ENCODE assay signal across 20 cellular contexts in genomic region chr12:107390414-107390813, GRCh38.
"Had no signal": no experiment of that assay in that cellular context is flagged by ENCODE, and none has a peak within 500 bp of the region (broad histone marks: within the 10 kb centered on the region; RNA-seq: fewer than 3 reads in every experiment).

No MANE protein-coding gene starts in this region.

- H3K27ac Mint-ChIP-seq: brain; natural killer cell; stimulated activated memory B cell treated with anti-CD40 and anti-IgM and Interleukin-4, amounts not matched to agents 10 μg/mL and 1 μg/mL and 100 μg/mL, for 72 hours had no signal

- H3K27ac ChIP-seq: coronary artery, left lung, neutrophil, parathyroid adenoma, tibial nerve, vagina had no signal

- H3K9me3 Mint-ChIP-seq: natural killer cell had no signal

- ATAC-seq: activated CD4-positive, CD25-positive, alpha-beta regulatory T cell treated with anti-CD3 and anti-CD28 coated beads, Interleukin-2, amount 50 U/mL, for 24 hours; left lung; mucosa of descending colon; natural killer cell; stimulated activated memory B cell treated with anti-CD40 and anti-IgM and Interleukin-4, amounts not matched to agents 10 μg/mL and 1 μg/mL and 100 μg/mL, for 72 hours had no signal

- H3K9me3 ChIP-seq: mucosa of descending colon, neutrophil, vagina had no signal

- H3K27me3 ChIP-seq: left lung, neutrophil, tibial nerve, vagina had no signal

- FAIRE-seq: kidney had no signal

- H3K4me3 ChIP-seq: coronary artery, left lung, mucosa of descending colon, tibial nerve, vagina had no signal

- H2AFZ ChIP-seq: parathyroid adenoma had no signal

- H3K36me3 Mint-ChIP-seq: brain; natural killer cell; stimulated activated memory B cell treated with anti-CD40 and anti-IgM and Interleukin-4, amounts not matched to agents 10 μg/mL and 1 μg/mL and 100 μg/mL, for 72 hours had no signal

- H3K4me3 Mint-ChIP-seq: brain; natural killer cell; stimulated activated memory B cell treated with anti-CD40 and anti-IgM and Interleukin-4, amounts not matched to agents 10 μg/mL and 1 μg/mL and 100 μg/mL, for 72 hours had no signal

- H3K9ac ChIP-seq: parathyroid adenoma had no signal

- DNase-seq: activated CD8-positive, alpha-beta memory T cell treated with anti-CD3 and anti-CD28 coated beads, Interleukin-2, amount 50 U/mL, for 48 hours; activated naive CD4-positive, alpha-beta T cell treated with anti-CD3 and anti-CD28 coated beads, Interleukin-2, amount 50 U/mL, for 16 hours; central memory CD4-positive, alpha-beta T cell; foreskin fibroblast; hypothalamus; kidney; left lung; mammary epithelial cell; mucosa of descending colon; natural killer cell; substantia nigra; T-helper 9 cell had no signal

- H3K4me1 ChIP-seq: left lung, tibial nerve, vagina had no signal

- H3K36me3 ChIP-seq: left lung, neutrophil, tibial nerve, vagina had no signal
